8 cellular contexts compared by ENCODE assay signal in genomic region chr7:85980740-85981139, GRCh38.
"Had no signal": no experiment of that assay in that cellular context is flagged by ENCODE, and none has a peak within 500 bp of the region (broad histone marks: within the 10 kb centered on the region; RNA-seq: fewer than 3 reads in every experiment).

No MANE protein-coding gene starts in this region.

- FAIRE-seq: G401.6, GM12878, GM12891, GM12892, GM18507, GM19239 had no signal

- ATAC-seq: GM12878 had no signal

- DNase-seq: GDM1, GF-D8 had no signal

- H3K4me3 ChIP-seq: GM12878 had no signal
